ENCODE assay signal across 8 cellular contexts in the genomic region with DNA sequence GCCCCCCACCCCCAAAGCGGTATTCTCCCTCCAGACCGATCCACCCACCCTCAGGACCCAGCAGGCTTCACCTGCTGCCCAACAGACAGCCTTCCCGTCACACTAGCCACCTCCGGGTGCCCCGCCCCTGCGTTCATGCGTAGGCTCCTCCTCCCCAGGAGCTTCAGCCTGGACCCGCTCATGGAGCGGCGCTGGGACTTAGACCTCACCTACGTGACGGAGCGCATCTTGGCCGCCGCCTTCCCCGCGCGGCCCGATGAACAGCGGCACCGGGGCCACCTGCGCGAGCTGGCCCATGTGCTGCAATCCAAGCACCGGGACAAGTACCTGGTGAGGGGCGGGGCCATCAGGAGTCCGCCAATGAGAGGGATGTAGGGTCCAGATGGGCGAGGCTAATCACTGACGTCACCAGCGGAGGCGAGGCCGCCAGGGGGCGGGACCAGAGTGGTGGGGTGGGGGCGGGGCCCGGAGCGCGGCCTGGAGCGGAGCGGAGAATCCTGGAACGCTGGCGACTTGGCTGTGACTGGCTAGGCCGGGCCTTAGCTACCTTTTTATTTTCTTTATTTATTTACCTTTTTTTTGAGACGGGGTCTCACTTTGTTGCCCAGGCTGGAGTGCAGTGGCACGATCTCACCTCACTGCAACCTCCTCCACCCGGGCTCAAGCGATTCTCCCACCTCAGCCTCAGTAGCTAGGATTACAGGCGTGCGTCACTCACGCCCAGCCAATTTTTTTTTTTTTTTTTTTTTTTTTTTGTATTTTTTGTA. TPM values are rescaled to one million over a fixed set of nuclear protein-coding genes. Genes with fewer than 3 reads are reported as not detected.
A peak's percentile ranks its signal among the peaks of the same experiment; 100 is the strongest.
DNase-seq lines count a peak whose midpoint lies in the region; ATAC-seq and TF ChIP-seq lines count a peak whose summit lies in the region.

No MANE protein-coding gene starts in this region.

- peak overlapping the region; percentile 98 for H3K27ac Mint-ChIP-seq in WTC11
- H3K27ac Mint-ChIP-seq in immature natural killer cell = peak overlapping the region; percentile 69 to 89 (median 86)

- H3K79me2 ChIP-seq in smooth muscle cell (ENCODE audit: low read depth) = peaks cover 12% of the 10 kb centered on the region

- peak overlapping the region; percentile 83 for H3K27ac ChIP-seq in smooth muscle cell (ENCODE audit: low read depth)

- no peaks in the 10 kb centered on the region for H3K27me3 ChIP-seq in smooth muscle cell (ENCODE audit: low read depth)

- H3K36me3 ChIP-seq in smooth muscle cell (ENCODE audit: low read depth) = no peaks in the 10 kb centered on the region

- H3K9me3 ChIP-seq in smooth muscle cell (replicated peaks; ENCODE audit: low read depth) = no peaks in the 10 kb centered on the region

- TF ChIP-seq CTCF in WTC11 (IDR thresholded peaks at IDR 0.05) = no peak
- TF ChIP-seq CTCF in cardiac fibroblast (IDR thresholded peaks at IDR 0.05; ENCODE audit: low read depth, low read length) = no peak
- TF ChIP-seq CTCF in smooth muscle cell (IDR thresholded peaks at IDR 0.05; ENCODE audit: borderline replicate concordance, insufficient read depth, poor library complexity, severe bottlenecking) = no peak

- H3F3A ChIP-seq in smooth muscle cell (ENCODE audit: low read depth) = peaks cover 7% of the 10 kb centered on the region

- WGBS in smooth muscle cell (ENCODE audit: low lambda C conversion rate) = 9% methylated on average over 46 of the region's 48 CpGs

- H4K20me1 ChIP-seq in smooth muscle cell (ENCODE audit: low read depth) = no peaks in the 10 kb centered on the region

- H3K4me3 ChIP-seq in cardiac fibroblast (replicated peaks in 1 of 2; ENCODE audit: low read depth in 2 of 2, low read length in 2 of 2) (peak overlapping the region; percentile 16 to 18), smooth muscle cell (peak overlapping the region; percentile 57)

- H3K27me3 Mint-ChIP-seq in WTC11 (ENCODE audit: low read depth) (peaks cover 40% of the 10 kb centered on the region), immature natural killer cell (ENCODE audit: low read depth in 3 of 3) (peaks cover 0 to 4% (median 0%) of the 10 kb centered on the region in 3 donors)

- CTCF ChIA-PET in WTC11 (lab: Charles Lee) = interaction anchor here (0.6 to 5.6 kb wide), 44 partner anchors 8 to 1387 kb away, joined by 3 to 151 read pairs (median 4); partner anchors contain the start of genes AAAS, CSAD, EIF4B and IGFBP6

- H3K4me1 Mint-ChIP-seq in WTC11 (peaks cover 30% of the 10 kb centered on the region), immature natural killer cell (peaks cover 27 to 28% of the 10 kb centered on the region in 2 donors)

- H3K4me2 ChIP-seq in smooth muscle cell = peak overlapping the region; percentile 91

- DNase-seq in NCI-H2107 (lab: John Stamatoyannopoulos, UW) (peak; percentile 96), WTC11 (ENCODE audit: low spot score) (peak; percentile 97), cardiac fibroblast (ENCODE audit: low read depth in 2 of 2) (peak; percentile 87 to 92), immature natural killer cell (peak; percentile 87 to 91 (median 90)), smooth muscle cell (lab: John Stamatoyannopoulos, UW; ENCODE audit: unreplicated experiment) (peak; percentile 85), T1000 (lab: John Stamatoyannopoulos, UW) (no peak)

- H3K9me3 Mint-ChIP-seq in WTC11 (no peaks in the 10 kb centered on the region), immature natural killer cell (no peaks in the 10 kb centered on the region)

- H3K4me1 ChIP-seq in smooth muscle cell (ENCODE audit: low read depth) = peaks cover 19% of the 10 kb centered on the region

- POLR2A ChIA-PET in WTC11 (lab: Charles Lee) = interaction anchor here (0.7 to 1.9 kb wide), 5 partner anchors 9 to 48 kb away, joined by 3 to 10 read pairs (median 3); partner anchors contain the start of genes EIF4B and SPRYD3

- peak overlapping the region; percentile 0 for H3K9ac ChIP-seq in smooth muscle cell (ENCODE audit: low read depth)

- peaks cover 7% of the 10 kb centered on the region for H3K36me3 Mint-ChIP-seq in WTC11
- H3K36me3 Mint-ChIP-seq in immature natural killer cell = no peaks in the 10 kb centered on the region

- ATAC-seq in GM18508 (IDR thresholded peaks at IDR 0.05; ENCODE audit: insufficient read depth, unreplicated experiment) = peak; percentile 73
- peak; percentile 95 for ATAC-seq in HG02981 (IDR thresholded peaks at IDR 0.05; ENCODE audit: unreplicated experiment)
- ATAC-seq in WTC11 = peak; percentile 75

- H3K4me3 Mint-ChIP-seq in WTC11 = peak overlapping the region; percentile 94
- H3K4me3 Mint-ChIP-seq in immature natural killer cell = peak overlapping the region; percentile 91 to 97 (median 94)

- no peak overlapping the region for H2AFZ ChIP-seq in smooth muscle cell (ENCODE audit: low read depth)

TF ChIP-seq in WTC11, 78 proteins besides CTCF, POLR2A, EP300 and RAD21:
- TF ChIP-seq SP1 (CRISPR knock-in tag; conservative IDR thresholded peaks at IDR 0.05) = peak; percentile 79
- TF ChIP-seq ZNF396 (CRISPR knock-in tag; IDR thresholded peaks at IDR 0.05; ENCODE audit: borderline replicate concordance) = no peak
- TF ChIP-seq ZBTB21 (CRISPR knock-in tag; IDR thresholded peaks at IDR 0.05; ENCODE audit: borderline replicate concordance) = 0 out of 2 replicates have a peak, but pooled peaks have one; percentile 46
- TF ChIP-seq KAT7 (CRISPR knock-in tag; IDR thresholded peaks at IDR 0.05; ENCODE audit: borderline replicate concordance) = no peak
- TF ChIP-seq USF2 (CRISPR knock-in tag; IDR thresholded peaks at IDR 0.05) = peak; percentile 56
- no peak for TF ChIP-seq ESRRA (CRISPR knock-in tag; IDR thresholded peaks at IDR 0.05; ENCODE audit: borderline replicate concordance)
- TF ChIP-seq CREM (CRISPR knock-in tag; IDR thresholded peaks at IDR 0.05) = 0 out of 2 replicates have a peak, but pooled peaks have one; percentile 33
- 0 out of 2 replicates have a peak, but pooled peaks have one; percentile 35 for TF ChIP-seq GABPB1 (CRISPR knock-in tag; IDR thresholded peaks at IDR 0.05)
- TF ChIP-seq MXD4 (CRISPR knock-in tag; IDR thresholded peaks at IDR 0.05; ENCODE audit: borderline replicate concordance) = no peak
- TF ChIP-seq ZNF121 (CRISPR knock-in tag; IDR thresholded peaks at IDR 0.05) = peak; percentile 43; the same call in 1 of the 2 replicates
- TF ChIP-seq, protein P1, sequence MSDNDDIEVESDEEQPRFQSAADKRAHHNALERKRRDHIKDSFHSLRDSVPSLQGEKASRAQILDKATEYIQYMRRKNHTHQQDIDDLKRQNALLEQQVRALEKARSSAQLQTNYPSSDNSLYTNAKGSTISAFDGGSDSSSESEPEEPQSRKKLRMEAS (CRISPR knock-in tag; IDR thresholded peaks at IDR 0.05) = peak; percentile 85
- TF ChIP-seq TEAD1 (CRISPR knock-in tag; IDR thresholded peaks at IDR 0.05) = 0 out of 2 replicates have a peak, but pooled peaks have one; percentile 20
TF ChIP-seq in WTC11: peak in this region for 8.

RNA-seq across cellular contexts. Expression of gene TNS2, which starts 4.4 kb away (rescaled TPM):
- 3.4 to 7.7 TPM (median 4.1 TPM) in 3 replicates for total RNA-seq in WTC11 (2021)
- polyA plus RNA-seq in immature natural killer cell = not detected
- total RNA-seq in smooth muscle cell = 9.3 and 11.4 TPM in 2 replicates
- 17.4 TPM in 2 replicates for polyA plus RNA-seq in smooth muscle cell

RNA-seq across cellular contexts. Expression of gene SPRYD3, which starts 24.9 kb away (rescaled TPM):
- total RNA-seq in WTC11 (2021) (6.5 to 11.9 TPM (median 6.8 TPM) in 3 replicates), smooth muscle cell (20.2 and 23.0 TPM in 2 replicates)
- polyA plus RNA-seq in immature natural killer cell (10 to 100 TPM; 35.6 to 70.4 (median 59.6) TPM), smooth muscle cell (43.5 and 57.1 TPM in 2 replicates)

RNA-seq across cellular contexts. Expression of gene IGFBP6, which starts 43.2 kb away (rescaled TPM):
- total RNA-seq in WTC11 (2021) = 6.4 to 11.2 TPM (median 7.4 TPM) in 3 replicates
- polyA plus RNA-seq in immature natural killer cell = 1 to 10 TPM in 1 of 3 donors, under 1 TPM in 1, not detected in 1; 0.69 to 2.1 TPM
- total RNA-seq in smooth muscle cell = 22.6 and 22.7 TPM in 2 replicates
- 94.4 and 102 TPM in 2 replicates for polyA plus RNA-seq in smooth muscle cell

RNA-seq across cellular contexts. Expression of gene EIF4B, which starts 48.0 kb away (rescaled TPM):
- 730 to 860 TPM (median 838 TPM) in 3 replicates for total RNA-seq in WTC11 (2021)
- polyA plus RNA-seq in immature natural killer cell = 10 to 100 TPM; 57.2 to 83.4 (median 69.2) TPM
- total RNA-seq in smooth muscle cell = 241 and 299 TPM in 2 replicates
- 39.9 and 47.7 TPM in 2 replicates for polyA plus RNA-seq in smooth muscle cell

RNA-seq across cellular contexts. Expression of gene SOAT2, which starts 49.0 kb away (rescaled TPM):
- total RNA-seq in WTC11 (2021) (not detected in 3 replicates), smooth muscle cell (not detected in 2 replicates)
- polyA plus RNA-seq in immature natural killer cell (not detected), smooth muscle cell (not detected in 2 replicates)
